Comparison of ENCODE assay signal across 8 cellular contexts in the genomic region with DNA sequence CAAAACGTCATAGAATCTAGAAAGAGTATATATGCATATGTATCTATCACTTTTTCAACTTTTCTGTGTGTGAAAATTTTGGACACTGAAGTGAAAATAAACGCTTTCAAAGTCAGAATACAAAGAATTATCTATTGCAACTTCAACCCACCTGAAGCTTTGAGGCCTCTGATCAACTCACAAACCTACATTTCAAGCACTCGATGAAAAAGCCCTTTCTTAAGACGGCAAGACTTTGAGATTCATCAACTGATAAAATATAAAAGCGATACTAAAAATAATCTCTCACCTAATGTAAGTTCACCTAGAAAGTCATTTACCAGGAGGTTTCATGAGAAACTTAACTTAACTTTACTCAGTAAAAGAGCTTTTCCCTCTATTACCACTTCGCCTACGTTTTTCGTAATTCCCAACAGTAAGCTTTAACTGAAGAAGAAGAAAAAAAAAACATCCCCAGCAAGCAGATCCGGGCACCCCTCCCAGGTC. TPM values are rescaled to one million over a fixed set of nuclear protein-coding genes. Genes with fewer than 3 reads are reported as not detected.
A peak's percentile ranks its signal among the peaks of the same experiment; 100 is the strongest.
DNase-seq lines count a peak whose midpoint lies in the region; ATAC-seq lines count a peak whose summit lies in the region.

No MANE protein-coding gene starts in this region.

- H3K4me3 ChIP-seq in iPS-18c (ENCODE audit: insufficient read depth, low read depth, low read length), result peak overlapping the region; percentile 95

- CTCF ChIA-PET in activated naive CD4-positive, alpha-beta T cell treated with anti-CD3 and anti-CD28 coated beads for 36 hours (lab: Charles Lee), result interaction anchor here (1.7 kb wide), 1 partner anchor 60 kb away, joined by 3 read pairs; no protein-coding TSS in a partner anchor
- CTCF ChIA-PET in activated CD8-positive, alpha-beta T cell treated with anti-CD3 and anti-CD28 coated beads, Interleukin-2, amount 10 ng/mL, durations not matched to agents 7 days and 5 days (lab: Charles Lee), result interaction anchor here (2.5 kb wide), 1 partner anchor 60 kb away, joined by 6 read pairs; no protein-coding TSS in a partner anchor

- H3K9me3 Mint-ChIP-seq in activated naive CD4-positive, alpha-beta T cell treated with anti-CD3 and anti-CD28 coated beads for 36 hours, result no peaks in the 10 kb centered on the region
- no peaks in the 10 kb centered on the region for H3K9me3 Mint-ChIP-seq in activated CD8-positive, alpha-beta T cell treated with anti-CD3 and anti-CD28 coated beads, Interleukin-2, amount 10 ng/mL, durations not matched to agents 7 days and 5 days (ENCODE audit: insufficient read depth)
- no peaks in the 10 kb centered on the region for H3K9me3 Mint-ChIP-seq in stimulated activated naive B cell treated with anti-CD40 and anti-IgM and Interleukin-4, amounts not matched to agents 10 μg/mL and 1 μg/mL and 100 μg/mL, for 72 hours

- no peak for DNase-seq in activated naive CD4-positive, alpha-beta T cell treated with anti-CD3 and anti-CD28 coated beads for 36 hours
- no peak for DNase-seq in activated naive CD4-positive, alpha-beta T cell treated with Interleukin-2 at 50 U/mL for 16 hours
- DNase-seq in activated CD8-positive, alpha-beta T cell treated with anti-CD3 and anti-CD28 coated beads, Interleukin-2, amount 10 ng/mL, durations not matched to agents 7 days and 5 days, result no peak
- DNase-seq in stimulated activated naive B cell treated with anti-CD40 and anti-IgM and Interleukin-4, amounts not matched to agents 10 μg/mL and 1 μg/mL and 100 μg/mL, for 72 hours, result no peak
- DNase-seq in SHP77 (lab: John Stamatoyannopoulos, UW) (no peak), NCI-H2107 (lab: John Stamatoyannopoulos, UW) (no peak)

- POLR2A ChIA-PET in activated CD8-positive, alpha-beta T cell treated with anti-CD3 and anti-CD28 coated beads, Interleukin-2, amount 10 ng/mL, durations not matched to agents 7 days and 5 days (lab: Charles Lee), result interaction anchor here (0.6 to 1.9 kb wide), 8 partner anchors 8 to 212 kb away, joined by 3 to 7 read pairs (median 4); no protein-coding TSS in a partner anchor

- H3K36me3 Mint-ChIP-seq in activated naive CD4-positive, alpha-beta T cell treated with anti-CD3 and anti-CD28 coated beads for 36 hours (ENCODE audit: low read depth), result peaks cover 40% of the 10 kb centered on the region
- peaks cover 50% of the 10 kb centered on the region for H3K36me3 Mint-ChIP-seq in activated CD8-positive, alpha-beta T cell treated with anti-CD3 and anti-CD28 coated beads, Interleukin-2, amount 10 ng/mL, durations not matched to agents 7 days and 5 days (ENCODE audit: low read depth)
- peaks cover 17 to 31% of the 10 kb centered on the region in 2 donors for H3K36me3 Mint-ChIP-seq in stimulated activated naive B cell treated with anti-CD40 and anti-IgM and Interleukin-4, amounts not matched to agents 10 μg/mL and 1 μg/mL and 100 μg/mL, for 72 hours

- H3K4me3 Mint-ChIP-seq in activated naive CD4-positive, alpha-beta T cell treated with anti-CD3 and anti-CD28 coated beads for 36 hours, result peak overlapping the region; percentile 99
- H3K4me3 Mint-ChIP-seq in activated CD8-positive, alpha-beta T cell treated with anti-CD3 and anti-CD28 coated beads, Interleukin-2, amount 10 ng/mL, durations not matched to agents 7 days and 5 days, result peak overlapping the region; percentile 98
- peak overlapping the region; percentile 94 to 100 for H3K4me3 Mint-ChIP-seq in stimulated activated naive B cell treated with anti-CD40 and anti-IgM and Interleukin-4, amounts not matched to agents 10 μg/mL and 1 μg/mL and 100 μg/mL, for 72 hours

- peak overlapping the region; percentile 95 for H3K27ac Mint-ChIP-seq in activated naive CD4-positive, alpha-beta T cell treated with anti-CD3 and anti-CD28 coated beads for 36 hours
- H3K27ac Mint-ChIP-seq in activated CD8-positive, alpha-beta T cell treated with anti-CD3 and anti-CD28 coated beads, Interleukin-2, amount 10 ng/mL, durations not matched to agents 7 days and 5 days, result peak overlapping the region; percentile 94
- peak overlapping the region; percentile 96 for H3K27ac Mint-ChIP-seq in stimulated activated naive B cell treated with anti-CD40 and anti-IgM and Interleukin-4, amounts not matched to agents 10 μg/mL and 1 μg/mL and 100 μg/mL, for 72 hours

- peaks cover 39% of the 10 kb centered on the region for H3K4me1 Mint-ChIP-seq in activated naive CD4-positive, alpha-beta T cell treated with anti-CD3 and anti-CD28 coated beads for 36 hours (ENCODE audit: low read depth)
- H3K4me1 Mint-ChIP-seq in activated CD8-positive, alpha-beta T cell treated with anti-CD3 and anti-CD28 coated beads, Interleukin-2, amount 10 ng/mL, durations not matched to agents 7 days and 5 days (ENCODE audit: low read depth), result peaks cover 39% of the 10 kb centered on the region
- H3K4me1 Mint-ChIP-seq in stimulated activated naive B cell treated with anti-CD40 and anti-IgM and Interleukin-4, amounts not matched to agents 10 μg/mL and 1 μg/mL and 100 μg/mL, for 72 hours, result peaks cover 12 to 19% of the 10 kb centered on the region in 2 donors

- no peak for ATAC-seq in activated CD8-positive, alpha-beta T cell treated with anti-CD3 and anti-CD28 coated beads, Interleukin-2, amount 10 ng/mL, durations not matched to agents 7 days and 5 days
- no peak for ATAC-seq in stimulated activated naive B cell treated with anti-CD40 and anti-IgM and Interleukin-4, amounts not matched to agents 10 μg/mL and 1 μg/mL and 100 μg/mL, for 72 hours (replicated peaks)
- ATAC-seq in GM21423 (IDR thresholded peaks at IDR 0.05; ENCODE audit: unreplicated experiment), result no peak

- H3K9me3 ChIP-seq in iPS-18c (ENCODE audit: control insufficient read depth, insufficient read depth, low read length), result no peaks in the 10 kb centered on the region

- intact Hi-C loops in activated naive CD4-positive, alpha-beta T cell treated with anti-CD3 and anti-CD28 coated beads for 36 hours (cut with micrococcal nuclease), result loop anchor here (1.0 to 5.0 kb wide), 2 partner anchors 412 to 641 kb away; a partner anchor contains a TSS

- no peaks in the 10 kb centered on the region for H3K27me3 Mint-ChIP-seq in activated naive CD4-positive, alpha-beta T cell treated with anti-CD3 and anti-CD28 coated beads for 36 hours (ENCODE audit: low read depth)
- H3K27me3 Mint-ChIP-seq in activated CD8-positive, alpha-beta T cell treated with anti-CD3 and anti-CD28 coated beads, Interleukin-2, amount 10 ng/mL, durations not matched to agents 7 days and 5 days (ENCODE audit: low read depth), result no peaks in the 10 kb centered on the region
- no peaks in the 10 kb centered on the region for H3K27me3 Mint-ChIP-seq in stimulated activated naive B cell treated with anti-CD40 and anti-IgM and Interleukin-4, amounts not matched to agents 10 μg/mL and 1 μg/mL and 100 μg/mL, for 72 hours

RNA-seq across cellular contexts. Expression of a gene that starts 1.2 kb away (rescaled TPM):
- total RNA-seq in activated naive CD4-positive, alpha-beta T cell treated with anti-CD3 and anti-CD28 coated beads for 36 hours, result 10 to 100 TPM; 38.2 to 41.5 TPM
- total RNA-seq in activated CD8-positive, alpha-beta T cell treated with anti-CD3 and anti-CD28 coated beads, Interleukin-2, amount 10 ng/mL, durations not matched to agents 7 days and 5 days, result 10 to 100 TPM; 70.7 to 73.7 TPM
